16 cellular contexts compared by ENCODE assay signal in genomic region chr19:42111811-42112210, GRCh38. TPM values are rescaled to one million over a fixed set of nuclear protein-coding genes. Genes with fewer than 3 reads are reported as not detected.
A peak's percentile ranks its signal among the peaks of the same experiment; 100 is the strongest.
DNase-seq lines count a peak whose midpoint lies in the region; ATAC-seq and TF ChIP-seq lines count a peak whose summit lies in the region.
"Had no signal": no experiment of that assay in that cellular context is flagged by ENCODE, and none has a peak within 500 bp of the region (broad histone marks: within the 10 kb centered on the region; RNA-seq: fewer than 3 reads in every experiment).

No MANE protein-coding gene starts in this region.

- no peak overlapping the region for H3K4me2 ChIP-seq in OCI-LY3 (ENCODE audit: low read length)

- no peaks in the 10 kb centered on the region for H3K27me3 Mint-ChIP-seq in activated naive CD4-positive, alpha-beta T cell treated with anti-CD3 and anti-CD28 coated beads for 36 hours (ENCODE audit: low read depth)
- no peaks in the 10 kb centered on the region for H3K27me3 Mint-ChIP-seq in chondrocyte (ENCODE audit: low read depth)

- peaks cover 36% of the 10 kb centered on the region for H3K36me3 Mint-ChIP-seq in activated naive CD4-positive, alpha-beta T cell treated with anti-CD3 and anti-CD28 coated beads for 36 hours (ENCODE audit: low read depth)
- H3K36me3 Mint-ChIP-seq in chondrocyte (ENCODE audit: low read depth): no peaks in the 10 kb centered on the region
- H3K36me3 Mint-ChIP-seq in stimulated activated effector memory CD8-positive, alpha-beta T cell treated with anti-CD3 and anti-CD28 coated beads, Interleukin-12 subunit alpha, Interleukin-12 subunit beta, amount 100 ng/mL, for 72 hours: peaks cover 85% of the 10 kb centered on the region

- H3K9ac ChIP-seq in OCI-LY3 (ENCODE audit: low read length): no peak overlapping the region

- intact Hi-C loops in activated naive CD4-positive, alpha-beta T cell treated with anti-CD3 and anti-CD28 coated beads for 36 hours (cut with micrococcal nuclease): no loop called here

- H2AFZ ChIP-seq in OCI-LY3 (ENCODE audit: low read depth, low read length): no peak overlapping the region

- TF ChIP-seq CTCF in OCI-LY3 (IDR thresholded peaks at IDR 0.05; ENCODE audit: low read depth, low read length) (no peak), chondrocyte (IDR thresholded peaks at IDR 0.05) (no peak)

- peaks cover 73% of the 10 kb centered on the region for H3K79me2 ChIP-seq in OCI-LY3 (ENCODE audit: low read length)

- peak overlapping the region; percentile 78 for H3K27ac Mint-ChIP-seq in activated naive CD4-positive, alpha-beta T cell treated with anti-CD3 and anti-CD28 coated beads for 36 hours
- peak overlapping the region; percentile 95 for H3K27ac Mint-ChIP-seq in chondrocyte (ENCODE audit: unreplicated experiment)
- peak overlapping the region; percentile 74 for H3K27ac Mint-ChIP-seq in stimulated activated effector memory CD8-positive, alpha-beta T cell treated with anti-CD3 and anti-CD28 coated beads, Interleukin-12 subunit alpha, Interleukin-12 subunit beta, amount 100 ng/mL, for 72 hours

- H3K27me3 ChIP-seq in OCI-LY3 (ENCODE audit: low read depth, low read length): no peaks in the 10 kb centered on the region
- H3K27me3 ChIP-seq: BE2C, dorsolateral prefrontal cortex had no signal

- H3K9me3 ChIP-seq in OCI-LY3 (ENCODE audit: insufficient read depth, low read length): no peaks in the 10 kb centered on the region
- H3K9me3 ChIP-seq: BE2C, gastroesophageal sphincter had no signal

- peaks cover 73% of the 10 kb centered on the region for H3K36me3 ChIP-seq in OCI-LY3 (replicated peaks; ENCODE audit: low read depth, low read length)
- H3K36me3 ChIP-seq: BE2C, gastroesophageal sphincter had no signal

- no peak overlapping the region for H3K4me3 Mint-ChIP-seq in activated naive CD4-positive, alpha-beta T cell treated with anti-CD3 and anti-CD28 coated beads for 36 hours
- H3K4me3 Mint-ChIP-seq in chondrocyte (ENCODE audit: unreplicated experiment): no peak overlapping the region
- no peak overlapping the region for H3K4me3 Mint-ChIP-seq in stimulated activated effector memory CD8-positive, alpha-beta T cell treated with anti-CD3 and anti-CD28 coated beads, Interleukin-12 subunit alpha, Interleukin-12 subunit beta, amount 100 ng/mL, for 72 hours

- peak overlapping the region; percentile 86 for H3K27ac ChIP-seq in OCI-LY3 (ENCODE audit: low read length)
- H3K27ac ChIP-seq: dorsolateral prefrontal cortex, gastroesophageal sphincter had no signal

- peaks cover 44% of the 10 kb centered on the region for H3K4me1 Mint-ChIP-seq in activated naive CD4-positive, alpha-beta T cell treated with anti-CD3 and anti-CD28 coated beads for 36 hours (ENCODE audit: low read depth)
- H3K4me1 Mint-ChIP-seq in chondrocyte (ENCODE audit: low read depth): peaks cover 51% of the 10 kb centered on the region
- H3K4me1 Mint-ChIP-seq in stimulated activated effector memory CD8-positive, alpha-beta T cell treated with anti-CD3 and anti-CD28 coated beads, Interleukin-12 subunit alpha, Interleukin-12 subunit beta, amount 100 ng/mL, for 72 hours: peaks cover 47% of the 10 kb centered on the region

- no peaks in the 10 kb centered on the region for H3K9me3 Mint-ChIP-seq in activated naive CD4-positive, alpha-beta T cell treated with anti-CD3 and anti-CD28 coated beads for 36 hours
- H3K9me3 Mint-ChIP-seq in chondrocyte (ENCODE audit: low read depth): no peaks in the 10 kb centered on the region
- no peaks in the 10 kb centered on the region for H3K9me3 Mint-ChIP-seq in stimulated activated effector memory CD8-positive, alpha-beta T cell treated with anti-CD3 and anti-CD28 coated beads, Interleukin-12 subunit alpha, Interleukin-12 subunit beta, amount 100 ng/mL, for 72 hours

- no peak overlapping the region for H3K4me3 ChIP-seq in OCI-LY3 (ENCODE audit: low read length)
- H3K4me3 ChIP-seq: dorsolateral prefrontal cortex, gastroesophageal sphincter had no signal

- ATAC-seq in stimulated activated effector memory CD8-positive, alpha-beta T cell treated with anti-CD3 and anti-CD28 coated beads, Interleukin-12 subunit alpha, Interleukin-12 subunit beta, amount 100 ng/mL, for 72 hours: no peak
- no peak for ATAC-seq in HG03039 (IDR thresholded peaks at IDR 0.05; ENCODE audit: unreplicated experiment)
- ATAC-seq: activated CD4-positive, CD25-positive, alpha-beta regulatory T cell treated with anti-CD3 and anti-CD28 coated beads, Interleukin-2, amount 50 U/mL, for 24 hours; gastroesophageal sphincter; left cardiac atrium had no signal

- no peak for DNase-seq in activated naive CD4-positive, alpha-beta T cell treated with anti-CD3 and anti-CD28 coated beads for 36 hours
- no peak for DNase-seq in activated naive CD4-positive, alpha-beta T cell treated with anti-CD3 and anti-CD28 coated beads, Interleukin-2, amount 50 U/mL, for 16 hours
- DNase-seq in chondrocyte (ENCODE audit: low spot score) (no peak), RKO (ENCODE audit: low spot score) (no peak), AG20443 (ENCODE audit: low spot score) (no peak)
- DNase-seq in stimulated activated effector memory CD8-positive, alpha-beta T cell treated with anti-CD3 and anti-CD28 coated beads, Interleukin-12 subunit alpha, Interleukin-12 subunit beta, amount 100 ng/mL, for 72 hours (ENCODE audit: low spot score in 2 of 2): no peak
- DNase-seq: BE2C, dorsolateral prefrontal cortex, left cardiac atrium, NCI-H446, Right ventricle myocardium superior, small intestine had no signal

- peaks cover 87% of the 10 kb centered on the region for H3K4me1 ChIP-seq in OCI-LY3 (ENCODE audit: low read length)

- peaks cover 17% of the 10 kb centered on the region for H4K20me1 ChIP-seq in OCI-LY3 (ENCODE audit: insufficient read depth, low read length)

- CTCF ChIA-PET in activated naive CD4-positive, alpha-beta T cell treated with anti-CD3 and anti-CD28 coated beads for 36 hours (lab: Charles Lee): interaction anchor here (0.8 to 4.7 kb wide), 5 partner anchors 10 to 112 kb away, joined by 3 to 86 read pairs (median 5); partner anchors contain the start of gene POU2F2

RNA-seq across cellular contexts. Expression of gene POU2F2, which starts 20.4 kb away (rescaled TPM):
- total RNA-seq in activated naive CD4-positive, alpha-beta T cell treated with anti-CD3 and anti-CD28 coated beads for 36 hours: 10 to 100 TPM; 30.0 to 31.9 TPM
- total RNA-seq in chondrocyte: 0.58 to 1.5 TPM (median 0.62 TPM) in 3 replicates

RNA-seq across cellular contexts. Expression of gene ZNF574, which starts 35.8 kb away (rescaled TPM):
- total RNA-seq in activated naive CD4-positive, alpha-beta T cell treated with anti-CD3 and anti-CD28 coated beads for 36 hours: 1 to 10 TPM; 8.4 to 8.8 TPM
- total RNA-seq in chondrocyte: 11.2 to 13.0 TPM (median 12.4 TPM) in 3 replicates

RNA-seq across cellular contexts. Expression of gene GRIK5, which starts 41.8 kb away (rescaled TPM):
- total RNA-seq in activated naive CD4-positive, alpha-beta T cell treated with anti-CD3 and anti-CD28 coated beads for 36 hours: 1 to 10 TPM; 1.9 to 2.2 TPM
- total RNA-seq in chondrocyte: 0.36 to 0.59 TPM (median 0.37 TPM) in 3 replicates

Comparison
In these comparisons a context has a peak if more than half of its experiments do, and no peak if none do; other contexts are left out.
1. RNA of gene POU2F2, which starts 20.4 kb away (total RNA-seq): 30.0 to 31.9 TPM in activated naive CD4-positive, alpha-beta T cell treated with anti-CD3 and anti-CD28 coated beads for 36 hours; 0.58 to 1.5 TPM in chondrocyte; every median in the first group is over 10 times any median in the second.
2. Peak in every context shown above with its lines, with median percentiles within 50 percentile points of each other: H3K27ac Mint-ChIP-seq.